In the genomic region with DNA sequence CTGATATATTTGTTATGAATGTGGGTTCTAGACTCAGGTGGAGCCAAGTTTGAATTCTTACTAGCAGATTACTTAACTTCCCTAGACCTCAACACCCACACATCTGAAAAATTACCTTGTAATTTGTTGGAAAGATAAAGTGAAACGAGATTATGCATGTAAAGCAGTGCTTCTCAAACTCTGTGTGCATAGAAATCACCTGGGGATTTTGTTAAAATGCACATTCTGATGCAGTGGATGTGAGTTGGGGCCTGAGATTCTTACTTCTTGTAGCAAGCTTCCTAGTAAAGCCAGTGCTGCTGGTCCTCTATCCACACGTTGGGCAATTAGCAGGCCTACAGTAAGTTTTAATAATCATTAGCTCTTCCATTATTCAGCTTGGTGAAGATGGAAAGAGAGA, we compare ENCODE assay signal across 16 cellular contexts. TPM values are rescaled to one million over a fixed set of nuclear protein-coding genes. Genes with fewer than 3 reads are reported as not detected.
DNase-seq lines count a peak whose midpoint lies in the region; ATAC-seq and TF ChIP-seq lines count a peak whose summit lies in the region.
"Had no signal": no experiment of that assay in that cellular context is flagged by ENCODE, and none has a peak within 500 bp of the region (broad histone marks: within the 10 kb centered on the region; RNA-seq: fewer than 3 reads in every experiment).

No MANE protein-coding gene starts in this region.

- TF ChIP-seq CTCF in CD4-positive, alpha-beta T cell (IDR thresholded peaks at IDR 0.05): no peak

- peaks cover 0 to 3% of the 10 kb centered on the region in 2 donors for H3K4me1 ChIP-seq in naive thymus-derived CD4-positive, alpha-beta T cell (ENCODE audit: control insufficient read depth in 2 of 2, insufficient read depth in 2 of 2, low read length in 2 of 2)
- H3K4me1 ChIP-seq: Caco-2 had no signal

- no peaks in the 10 kb centered on the region for H3K27me3 ChIP-seq in CD4-positive, alpha-beta T cell (ENCODE audit: control insufficient read depth, insufficient read depth, low read length)
- no peaks in the 10 kb centered on the region for H3K27me3 ChIP-seq in naive thymus-derived CD4-positive, alpha-beta T cell (ENCODE audit: control insufficient read depth in 2 of 2, insufficient read depth in 2 of 2, low read length in 2 of 2)

- peak overlapping the region; percentile 81 for H3K27ac Mint-ChIP-seq in CD4-positive, alpha-beta T cell
- peak overlapping the region; percentile 54 to 65 for H3K27ac Mint-ChIP-seq in T-cell
- H3K27ac Mint-ChIP-seq in naive thymus-derived CD4-positive, alpha-beta T cell: peak overlapping the region in 7 of 9 donors; percentile 46 to 91 (median 81)
- H3K27ac Mint-ChIP-seq: CD8-positive, alpha-beta T cell; HFFc6 had no signal

- H3K9me3 ChIP-seq in CD4-positive, alpha-beta T cell (ENCODE audit: control insufficient read depth, low read length): no peaks in the 10 kb centered on the region
- H3K9me3 ChIP-seq in naive thymus-derived CD4-positive, alpha-beta T cell (ENCODE audit: control insufficient read depth in 2 of 3, low read length in 3 of 3): no peaks in the 10 kb centered on the region
- H3K9me3 ChIP-seq: Caco-2 had no signal

- no peak for ATAC-seq in CD4-positive, alpha-beta T cell (ENCODE audit: poor library complexity)
- peak; percentile 45 for ATAC-seq in GM19351 (IDR thresholded peaks at IDR 0.05; ENCODE audit: unreplicated experiment)
- ATAC-seq in T-cell (replicated peaks in 1 of 4): no peak
- no peak for ATAC-seq in naive thymus-derived CD4-positive, alpha-beta T cell
- ATAC-seq in GM21423 (IDR thresholded peaks at IDR 0.05; ENCODE audit: unreplicated experiment): no peak
- no peak for ATAC-seq in HG03280 (IDR thresholded peaks at IDR 0.05; ENCODE audit: unreplicated experiment)
- ATAC-seq: CD8-positive, alpha-beta T cell had no signal

- H3K36me3 Mint-ChIP-seq in CD4-positive, alpha-beta T cell (ENCODE audit: low read depth): no peaks in the 10 kb centered on the region
- no peaks in the 10 kb centered on the region for H3K36me3 Mint-ChIP-seq in T-cell
- peaks cover 0 to 4% (median 0%) of the 10 kb centered on the region in 5 donors for H3K36me3 Mint-ChIP-seq in naive thymus-derived CD4-positive, alpha-beta T cell
- H3K36me3 Mint-ChIP-seq: CD8-positive, alpha-beta T cell had no signal

- intact Hi-C loops in CD4-positive, alpha-beta T cell (cut with DNase I, micrococcal nuclease): loop anchor here (5.0 to 10.0 kb wide), 2 partner anchors 99 to 102 kb away; a partner anchor contains a TSS
- intact Hi-C loops in naive thymus-derived CD4-positive, alpha-beta T cell (cut with micrococcal nuclease): loop anchor here in 1 of 2 donors (5.0 kb wide), 1 partner anchor 34 kb away; no protein-coding TSS in a partner anchor

- H3K27me3 Mint-ChIP-seq in CD4-positive, alpha-beta T cell: peaks cover 5% of the 10 kb centered on the region
- H3K27me3 Mint-ChIP-seq in T-cell: no peaks in the 10 kb centered on the region
- peaks cover 0 to 18% (median 4%) of the 10 kb centered on the region in 5 donors for H3K27me3 Mint-ChIP-seq in naive thymus-derived CD4-positive, alpha-beta T cell

- no peak overlapping the region for H3K4me3 ChIP-seq in naive thymus-derived CD4-positive, alpha-beta T cell (ENCODE audit: low read length)

- H3K27ac ChIP-seq in CD4-positive, alpha-beta T cell (ENCODE audit: low read depth, low read length): no peak overlapping the region
- H3K27ac ChIP-seq in naive thymus-derived CD4-positive, alpha-beta T cell (ENCODE audit: low read depth, low read length): no peak overlapping the region

- CTCF ChIA-PET in CD4-positive, alpha-beta T cell (lab: Charles Lee): interaction anchor here (2.0 kb wide), 1 partner anchor 412 kb away, joined by 8 read pairs; no protein-coding TSS in a partner anchor
- CTCF ChIA-PET in T-cell (lab: Charles Lee): interaction anchor here (0.5 to 1.9 kb wide), 6 partner anchors 9 to 411 kb away, joined by 3 to 10 read pairs (median 4); no protein-coding TSS in a partner anchor
- CTCF ChIA-PET in naive thymus-derived CD4-positive, alpha-beta T cell (lab: Charles Lee): interaction anchor here (2.1 to 4.0 kb wide), 2 partner anchors 9 to 412 kb away, joined by 7 to 19 read pairs; no protein-coding TSS in a partner anchor

- no peak for DNase-seq in CD4-positive, alpha-beta T cell
- no peak for DNase-seq in T-cell
- DNase-seq in naive thymus-derived CD4-positive, alpha-beta T cell: no peak
- DNase-seq in SW480 (ENCODE audit: low spot score): no peak
- no peak for DNase-seq in HPDE6-E6E7 (ENCODE audit: extremely low spot score)
- DNase-seq: ACHN; C1 segment of cervical spinal cord; Caco-2; CD8-positive, alpha-beta T cell; DND-41; GDM1; HCEC 1CT; HFFc6 had no signal

- H3K36me3 ChIP-seq in naive thymus-derived CD4-positive, alpha-beta T cell (ENCODE audit: control insufficient read depth in 2 of 3, insufficient read depth in 3 of 3, low read length in 3 of 3): no peaks in the 10 kb centered on the region

- H3K4me3 Mint-ChIP-seq in CD4-positive, alpha-beta T cell: peak overlapping the region; percentile 46
- peak overlapping the region in 1 of 3 donors; percentile 69 for H3K4me3 Mint-ChIP-seq in T-cell
- H3K4me3 Mint-ChIP-seq in naive thymus-derived CD4-positive, alpha-beta T cell: peak overlapping the region in 5 of 10 donors; percentile 18 to 88 (median 49)
- H3K4me3 Mint-ChIP-seq: CD8-positive, alpha-beta T cell; HFFc6 had no signal

- no peaks in the 10 kb centered on the region for H3K9me3 Mint-ChIP-seq in CD4-positive, alpha-beta T cell
- H3K9me3 Mint-ChIP-seq in T-cell: no peaks in the 10 kb centered on the region
- no peaks in the 10 kb centered on the region for H3K9me3 Mint-ChIP-seq in naive thymus-derived CD4-positive, alpha-beta T cell
- H3K9me3 Mint-ChIP-seq: CD8-positive, alpha-beta T cell; HFFc6 had no signal

- peaks cover 14% of the 10 kb centered on the region for H3K4me1 Mint-ChIP-seq in CD4-positive, alpha-beta T cell (ENCODE audit: low read depth)
- H3K4me1 Mint-ChIP-seq in T-cell: peaks cover 9 to 12% (median 11%) of the 10 kb centered on the region in 3 donors
- peaks cover 3 to 22% (median 15%) of the 10 kb centered on the region in 7 donors for H3K4me1 Mint-ChIP-seq in naive thymus-derived CD4-positive, alpha-beta T cell

- POLR2A ChIA-PET in CD4-positive, alpha-beta T cell (lab: Charles Lee): interaction anchor here (1.0 to 1.3 kb wide), 3 partner anchors 15 to 138 kb away, joined by 3 to 7 read pairs (median 4); a partner anchor contains a TSS
- POLR2A ChIA-PET in T-cell (lab: Charles Lee): interaction anchor here in 1 of 2 donors (0.6 kb wide), 1 partner anchor 428 kb away, joined by 4 read pairs; no protein-coding TSS in a partner anchor
- POLR2A ChIA-PET in naive thymus-derived CD4-positive, alpha-beta T cell (lab: Charles Lee): interaction anchor here (0.6 kb wide), 1 partner anchor 484 kb away, joined by 3 read pairs; no protein-coding TSS in a partner anchor

RNA-seq across cellular contexts. Expression of a gene that starts 15.1 kb away (rescaled TPM):
- 10 to 100 TPM; 11.2 to 13.1 TPM for total RNA-seq in CD4-positive, alpha-beta T cell
- total RNA-seq in T-cell: 10 to 100 TPM; 10.9 to 15.1 (median 12.1) TPM
- total RNA-seq in naive thymus-derived CD4-positive, alpha-beta T cell: 10 to 100 TPM; 11.9 to 25.0 (median 14.5) TPM
- polyA plus RNA-seq in naive thymus-derived CD4-positive, alpha-beta T cell: 1 to 10 TPM; 1.3 to 3.1 TPM
